In genomic region chr3:56251343-56251945, GRCh38 we compare ENCODE assay signal across 8 cellular contexts.
DNase-seq lines count a peak whose midpoint lies in the region; ATAC-seq and TF ChIP-seq lines count a peak whose summit lies in the region.

No MANE protein-coding gene starts in this region.

- no peaks in the 10 kb centered on the region for H3K9me3 Mint-ChIP-seq in progenitor cell of endocrine pancreas (ENCODE audit: low read depth)

- ATAC-seq in left cardiac atrium: peak; percentile 49 to 65
- ATAC-seq in Right ventricle myocardium superior (ENCODE audit: poor library complexity): no peak
- ATAC-seq in SK-N-SH treated with all-trans-retinoic acid at 6 μM for 48 hours: peak; percentile 90

- DNase-seq in left cardiac atrium: no peak
- no peak for DNase-seq in Right ventricle myocardium superior
- peak; percentile 71 for DNase-seq in KBM-7
- DNase-seq in fibroblast of pulmonary artery (ENCODE audit: low read depth): peak; percentile 84
- DNase-seq in progenitor cell of endocrine pancreas (ENCODE audit: low spot score, unreplicated experiment): peak; percentile 14
- DNase-seq in NK-92 (lab: John Stamatoyannopoulos, UW; ENCODE audit: unreplicated experiment): no peak
- no peak for DNase-seq in activated gamma-delta T cell (lab: John Stamatoyannopoulos, UW)

- H3K4me1 Mint-ChIP-seq in progenitor cell of endocrine pancreas (ENCODE audit: low read depth): peaks cover 7% of the 10 kb centered on the region

- H3K27me3 Mint-ChIP-seq in progenitor cell of endocrine pancreas: no peaks in the 10 kb centered on the region

- no peak overlapping the region for H3K4me3 Mint-ChIP-seq in progenitor cell of endocrine pancreas (ENCODE audit: low read depth)

- no peak overlapping the region for H3K27ac Mint-ChIP-seq in progenitor cell of endocrine pancreas

- no peaks in the 10 kb centered on the region for H3K36me3 Mint-ChIP-seq in progenitor cell of endocrine pancreas (ENCODE audit: insufficient read depth)

- intact Hi-C loops in left cardiac atrium (cut with DNase I) (loop anchor here (5.0 kb wide), 1 partner anchor 769 kb away; no protein-coding TSS in a partner anchor), Right ventricle myocardium superior (cut with DNase I) (loop anchor here (10.0 kb wide), 1 partner anchor 1397 kb away; no protein-coding TSS in a partner anchor)

- in situ Hi-C loops in KBM-7 (cut with MboI; ENCODE audit: low pct_unique_long_range_greater_than_20kb, low sequenced_read_pairs): no loop called here

- peak; percentile 80 for TF ChIP-seq CTCF in fibroblast of pulmonary artery (IDR thresholded peaks at IDR 0.05; ENCODE audit: low read length, missing control alignments)
- peak; percentile 92 for TF ChIP-seq CTCF in progenitor cell of endocrine pancreas (IDR thresholded peaks at IDR 0.05; ENCODE audit: unreplicated experiment)

- no peak overlapping the region for H3K4me3 ChIP-seq in fibroblast of pulmonary artery (replicated peaks; ENCODE audit: low read depth, low read length)

TF ChIP-seq in SK-N-SH treated with all-trans-retinoic acid at 6 μM for 48 hours, 23 proteins besides CTCF, POLR2A, EP300 and RAD21:
- TF ChIP-seq ARNTL (CRISPR knock-in tag; IDR thresholded peaks at IDR 0.05; ENCODE audit: borderline replicate concordance, low read depth) (no peak), ZC3H10 (CRISPR knock-in tag; IDR thresholded peaks at IDR 0.05) (no peak), CREB5 (CRISPR knock-in tag; IDR thresholded peaks at IDR 0.05; ENCODE audit: low read depth) (no peak), TSHZ2 (CRISPR knock-in tag; IDR thresholded peaks at IDR 0.05) (no peak), GLIS3 (CRISPR knock-in tag; IDR thresholded peaks at IDR 0.05) (no peak), OSR1 (CRISPR knock-in tag; IDR thresholded peaks at IDR 0.05) (no peak), SNAI2 (CRISPR knock-in tag; IDR thresholded peaks at IDR 0.05) (no peak), RARB (CRISPR knock-in tag; IDR thresholded peaks at IDR 0.05) (no peak), ESRRG (CRISPR knock-in tag; IDR thresholded peaks at IDR 0.05) (no peak), ZFP3 (CRISPR knock-in tag; IDR thresholded peaks at IDR 0.05) (no peak)

Comparison
In these comparisons a context has a peak if more than half of its experiments do, and no peak if none do; other contexts are left out.
1. DNase-seq: peak in KBM-7 (single experiment), fibroblast of pulmonary artery (single experiment) and progenitor cell of endocrine pancreas (single experiment); none in left cardiac atrium (single experiment), Right ventricle myocardium superior (single experiment), NK-92 (single experiment) and activated gamma-delta T cell (single experiment).